Comparison of ENCODE assay signal across 23 cellular contexts in the genomic region with DNA sequence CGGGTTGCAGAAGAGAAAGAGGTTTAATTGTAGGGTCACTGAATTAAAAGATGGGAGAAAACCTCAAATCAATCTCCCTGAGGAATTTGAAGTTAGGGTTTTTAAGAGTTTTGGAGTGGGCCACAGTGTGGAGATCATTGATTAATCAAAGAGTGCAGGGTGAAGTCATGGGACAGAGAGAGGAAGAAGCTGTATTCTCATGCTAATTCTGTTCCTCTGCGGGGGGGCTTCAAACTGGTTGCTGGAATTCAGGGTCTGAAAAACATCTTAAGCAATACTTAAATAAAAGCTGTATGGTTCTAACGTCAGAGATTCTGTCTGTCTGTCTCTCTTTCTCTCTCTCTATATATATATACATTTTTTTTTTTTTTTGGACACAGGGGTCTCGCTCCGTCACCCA.
"Had no signal": no experiment of that assay in that cellular context is flagged by ENCODE, and none has a peak within 500 bp of the region (broad histone marks: within the 10 kb centered on the region; RNA-seq: fewer than 3 reads in every experiment).

No MANE protein-coding gene starts in this region.

- H3K27me3 Mint-ChIP-seq: activated CD4-positive, alpha-beta T cell treated with anti-CD3 and anti-CD28 coated beads for 36 hours had no signal

- H3K4me3 Mint-ChIP-seq: activated CD4-positive, alpha-beta T cell treated with anti-CD3 and anti-CD28 coated beads for 36 hours; activated CD8-positive, alpha-beta T cell treated with anti-CD3 and anti-CD28 coated beads for 36 hours; activated naive CD4-positive, alpha-beta T cell treated with anti-CD3 and anti-CD28 coated beads, Interleukin-2, amount 10 ng/mL, durations not matched to agents 7 days and 5 days; activated naive CD8-positive, alpha-beta T cell treated with anti-CD3 and anti-CD28 coated beads for 36 hours; activated T-cell treated with anti-CD3 and anti-CD28 coated beads, Interleukin-2, amount 50 U/mL, for 72 hours had no signal

- H3K27ac ChIP-seq: Peyer's patch, RWPE1, SJCRH30, VCaP had no signal

- H3K27ac Mint-ChIP-seq: activated CD4-positive, alpha-beta T cell treated with anti-CD3 and anti-CD28 coated beads for 36 hours; activated CD8-positive, alpha-beta T cell treated with anti-CD3 and anti-CD28 coated beads for 36 hours; activated naive CD4-positive, alpha-beta T cell treated with anti-CD3 and anti-CD28 coated beads, Interleukin-2, amount 10 ng/mL, durations not matched to agents 7 days and 5 days; activated naive CD8-positive, alpha-beta T cell treated with anti-CD3 and anti-CD28 coated beads for 36 hours; activated T-cell treated with anti-CD3 and anti-CD28 coated beads, Interleukin-2, amount 50 U/mL, for 72 hours; activated T-helper 2 cell treated with anti-CD3 and anti-CD28 coated beads, Interferon-gamma antibody, Interleukin-2, Interleukin-4, amounts not matched to agents 10 μg/mL and 5 μg/mL and 100 μg/mL, durations not matched to agents 14 hours and 24 hours and 36 hours had no signal

- ATAC-seq: activated CD4-positive, alpha-beta T cell treated with anti-CD3 and anti-CD28 coated beads for 36 hours; activated CD8-positive, alpha-beta T cell treated with anti-CD3 and anti-CD28 coated beads for 36 hours had no signal

- H3K4me1 Mint-ChIP-seq: activated CD4-positive, alpha-beta T cell treated with anti-CD3 and anti-CD28 coated beads for 36 hours; activated naive CD4-positive, alpha-beta T cell treated with anti-CD3 and anti-CD28 coated beads, Interleukin-2, amount 10 ng/mL, durations not matched to agents 7 days and 5 days had no signal

- H3K36me3 Mint-ChIP-seq: activated naive CD4-positive, alpha-beta T cell treated with anti-CD3 and anti-CD28 coated beads, Interleukin-2, amount 10 ng/mL, durations not matched to agents 7 days and 5 days; activated naive CD8-positive, alpha-beta T cell treated with anti-CD3 and anti-CD28 coated beads for 36 hours had no signal

- H3K27me3 ChIP-seq: Peyer's patch, SJCRH30 had no signal

- H3K9ac ChIP-seq: SK-N-SH had no signal

- H3K4me2 ChIP-seq: SK-N-SH had no signal

- H3K9me3 ChIP-seq: Peyer's patch, SK-N-SH had no signal

- DNase-seq: activated CD4-positive, alpha-beta T cell treated with anti-CD3 and anti-CD28 coated beads for 36 hours; activated CD4-positive, alpha-beta T cell treated with anti-CD3 and anti-CD28 coated beads, Interleukin-2, amount 50 U/mL, for 1 hour; activated CD8-positive, alpha-beta memory T cell treated with anti-CD3 and anti-CD28 coated beads, Interleukin-2, amount 50 U/mL, for 4 hours; activated CD8-positive, alpha-beta T cell treated with anti-CD3 and anti-CD28 coated beads for 36 hours; activated gamma-delta T cell treated with Interleukin-2 at 50 U/mL for 16 hours; activated naive CD4-positive, alpha-beta T cell treated with anti-CD3 and anti-CD28 coated beads, Interleukin-2, amount 10 ng/mL, durations not matched to agents 7 days and 5 days; activated naive CD8-positive, alpha-beta T cell treated with anti-CD3 and anti-CD28 coated beads for 36 hours; activated T-cell treated with anti-CD3 and anti-CD28 coated beads, Interleukin-2, amount 50 U/mL, for 72 hours; Kasumi-1; NCI-H2029; NCI-H2107; NCI-H2171 treated with DMSO at 0.1 percent for 48 hours; NCI-H226; NCI-H526; NCI-H774; Peyer's patch; Right ventricle myocardium superior; SJCRH30; SK-N-SH; T-helper 1 cell had no signal

- H3K9me3 Mint-ChIP-seq: activated CD8-positive, alpha-beta T cell treated with anti-CD3 and anti-CD28 coated beads for 36 hours; activated naive CD4-positive, alpha-beta T cell treated with anti-CD3 and anti-CD28 coated beads, Interleukin-2, amount 10 ng/mL, durations not matched to agents 7 days and 5 days; activated naive CD8-positive, alpha-beta T cell treated with anti-CD3 and anti-CD28 coated beads for 36 hours; activated T-cell treated with anti-CD3 and anti-CD28 coated beads, Interleukin-2, amount 50 U/mL, for 72 hours; activated T-helper 2 cell treated with anti-CD3 and anti-CD28 coated beads, Interferon-gamma antibody, Interleukin-2, Interleukin-4, amounts not matched to agents 10 μg/mL and 5 μg/mL and 100 μg/mL, durations not matched to agents 14 hours and 24 hours and 36 hours had no signal

- H3K9me2 ChIP-seq: SK-N-SH had no signal

- H3K4me3 ChIP-seq: Peyer's patch, SJCRH30 had no signal

- H3K36me3 ChIP-seq: Peyer's patch, SJCRH30 had no signal
